ENCODE assay signal across 8 cellular contexts in genomic region chr15:40338041-40338657, GRCh38. TPM values are rescaled to one million over a fixed set of nuclear protein-coding genes. Genes with fewer than 3 reads are reported as not detected.
A peak's percentile ranks its signal among the peaks of the same experiment; 100 is the strongest.
DNase-seq lines count a peak whose midpoint lies in the region; ATAC-seq and TF ChIP-seq lines count a peak whose summit lies in the region.

No MANE protein-coding gene starts in this region.

- DNase-seq in C1 segment of cervical spinal cord (lab: John Stamatoyannopoulos, UW) (peak in 9 of 14 donors; percentile 16 to 55 (median 30)), NCI-H1930 (lab: John Stamatoyannopoulos, UW) (peak; percentile 32), activated B cell treated with CpG ODN at 0.5 μM for 24 hours (peak; percentile 67), mammary epithelial cell (peak; percentile 66), left kidney (ENCODE audit: low read depth, low spot score) (peak; percentile 91)
- peak; percentile 82 for DNase-seq in stimulated activated CD4-positive, alpha-beta T cell treated with anti-CD3 and anti-CD28 coated beads, Interleukin-4, amount 100 ng/mL, for 1 hour

- H3K9ac ChIP-seq in mammary epithelial cell (ENCODE audit: insufficient read depth, low read length) = peak overlapping the region; percentile 52

- TF ChIP-seq CTCF in activated B cell treated with CpG ODN at 0.5 μM for 24 hours (IDR thresholded peaks at IDR 0.05) (peak; percentile 17), mammary epithelial cell (conservative IDR thresholded peaks at IDR 0.05 in 1 of 2, IDR thresholded peaks at IDR 0.05 in 1 of 2; ENCODE audit: extremely low read depth in 1 of 2, insufficient read depth in 1 of 2, low read depth in 1 of 2, low read length in 2 of 2) (peak; percentile 63 to 86)

- CTCF ChIA-PET in activated B cell treated with CpG ODN at 0.5 μM for 24 hours (lab: Charles Lee) = interaction anchor here (0.7 to 13.8 kb wide), 27 partner anchors 11 to 654 kb away, joined by 3 to 310 read pairs (median 6); partner anchors contain the start of genes ANKRD63, EIF2AK4, INAFM2 and PLCB2
- CTCF ChIA-PET in mammary epithelial cell (lab: Charles Lee; ENCODE audit: low non-redundant PET) = interaction anchor here (0.6 to 1.4 kb wide), 5 partner anchors 13 to 55 kb away, joined by 3 to 6 read pairs (median 3); partner anchors contain the start of gene ANKRD63

- no peaks in the 10 kb centered on the region for H3K36me3 Mint-ChIP-seq in activated B cell treated with CpG ODN at 0.5 μM for 24 hours (ENCODE audit: low read depth)

- H3K9me3 ChIP-seq in mammary epithelial cell (replicated peaks; ENCODE audit: insufficient read depth, low read length) = no peaks in the 10 kb centered on the region

- H3K27ac ChIP-seq in mammary epithelial cell (ENCODE audit: insufficient read depth, low read depth, low read length) = peak overlapping the region; percentile 68

- dilution Hi-C loops in mammary epithelial cell (cut with HindIII; ENCODE audit: low sequenced_read_pairs) = no loop called here

- no peak overlapping the region for H2AFZ ChIP-seq in mammary epithelial cell (ENCODE audit: low read depth, low read length)

- intact Hi-C loops in activated B cell treated with CpG ODN at 0.5 μM for 24 hours (cut with micrococcal nuclease) = loop anchor here (1.0 to 5.0 kb wide), 6 partner anchors 17 to 651 kb away; partner anchors contain the start of gene PLCB2
- intact Hi-C loops in mammary epithelial cell (cut with micrococcal nuclease) = loop anchor here (1.0 to 2.0 kb wide), 3 partner anchors 15 to 121 kb away; partner anchors contain the start of gene INAFM2

- in situ Hi-C loops in mammary epithelial cell (cut with MboI; ENCODE audit: low sequenced_read_pairs in 2 of 2) = no loop called here

- WGBS in mammary epithelial cell (ENCODE audit: low coverage, missing lambda C conversion rate) = 7% methylated on average over 10 of the region's 11 CpGs

- peaks cover 70% of the 10 kb centered on the region for H3K79me2 ChIP-seq in mammary epithelial cell (ENCODE audit: insufficient read depth, low read length)

- peak overlapping the region in 2 of 3 experiments; percentile 1 to 81 for H3K4me3 ChIP-seq in mammary epithelial cell (replicated peaks in 1 of 3; ENCODE audit: insufficient read depth in 1 of 3, low read depth in 2 of 3, low read length in 3 of 3)

- peak overlapping the region; percentile 99 for H3K4me2 ChIP-seq in mammary epithelial cell (ENCODE audit: insufficient read depth, low read depth, low read length)

- no peaks in the 10 kb centered on the region for H4K20me1 ChIP-seq in mammary epithelial cell (ENCODE audit: insufficient read depth, low read length)

- H3K27me3 Mint-ChIP-seq in activated B cell treated with CpG ODN at 0.5 μM for 24 hours = no peaks in the 10 kb centered on the region

- POLR2A ChIA-PET in activated B cell treated with CpG ODN at 0.5 μM for 24 hours (lab: Charles Lee) = interaction anchor here (1.0 to 2.3 kb wide), 5 partner anchors 15 to 121 kb away, joined by 5 to 19 read pairs (median 6); partner anchors contain the start of genes INAFM2 and PLCB2

- ATAC-seq in GM19468 (IDR thresholded peaks at IDR 0.05; ENCODE audit: extremely low read depth, unreplicated experiment) = peak; percentile 45
- ATAC-seq in activated B cell treated with CpG ODN at 0.5 μM for 24 hours (ENCODE audit: low read depth) = peak; percentile 96
- no peak for ATAC-seq in HG03095 (IDR thresholded peaks at IDR 0.05; ENCODE audit: unreplicated experiment)

- peaks cover 75% of the 10 kb centered on the region for H3K4me1 ChIP-seq in mammary epithelial cell (ENCODE audit: insufficient read depth, low read length)

- H3K27me3 ChIP-seq in mammary epithelial cell (ENCODE audit: insufficient read depth, low read length) = no peaks in the 10 kb centered on the region

- H3K4me3 Mint-ChIP-seq in activated B cell treated with CpG ODN at 0.5 μM for 24 hours = no peak overlapping the region

- peaks cover 24% of the 10 kb centered on the region for H3K4me1 Mint-ChIP-seq in activated B cell treated with CpG ODN at 0.5 μM for 24 hours

- H3K9me3 Mint-ChIP-seq in activated B cell treated with CpG ODN at 0.5 μM for 24 hours = no peaks in the 10 kb centered on the region

- H3K36me3 ChIP-seq in mammary epithelial cell (ENCODE audit: insufficient read depth, low read length) = peaks cover 14% of the 10 kb centered on the region

- no TSS peak for BruUV-seq in mammary epithelial cell (replicated peaks; lab: Mats Ljungman, UMichigan)

- no peak overlapping the region for H3K27ac Mint-ChIP-seq in activated B cell treated with CpG ODN at 0.5 μM for 24 hours

RNA-seq across cellular contexts. Expression of gene CCDC9B, which starts 2.6 kb away (rescaled TPM):
- total RNA-seq in activated B cell treated with CpG ODN at 0.5 μM for 24 hours (0.91 and 2.1 TPM in 2 replicates), mammary epithelial cell (100 to 1,000 TPM in 1 of 2 donors, 10 to 100 TPM in 1; 67.3 to 164 TPM)
- 7.4 TPM for polyA plus RNA-seq in mammary epithelial cell
- polyA minus RNA-seq in mammary epithelial cell = 99.0 TPM

RNA-seq across cellular contexts. Expression of gene PHGR1, which starts 12.7 kb away (rescaled TPM):
- total RNA-seq in activated B cell treated with CpG ODN at 0.5 μM for 24 hours = not detected in 2 replicates
- not detected for total RNA-seq in mammary epithelial cell
- not detected for polyA plus RNA-seq in mammary epithelial cell
- not detected for polyA minus RNA-seq in mammary epithelial cell

RNA-seq across cellular contexts. Expression of gene INAFM2, which starts 14.7 kb away (rescaled TPM):
- total RNA-seq in activated B cell treated with CpG ODN at 0.5 μM for 24 hours (9.5 TPM in 2 replicates), mammary epithelial cell (10 to 100 TPM; 25.5 to 28.0 TPM)
- 10.9 TPM for polyA plus RNA-seq in mammary epithelial cell
- polyA minus RNA-seq in mammary epithelial cell = 40.5 TPM

RNA-seq across cellular contexts. Expression of gene DISP2, which starts 19.9 kb away (rescaled TPM):
- total RNA-seq in activated B cell treated with CpG ODN at 0.5 μM for 24 hours (0.38 and 0.39 TPM in 2 replicates), mammary epithelial cell (1 to 10 TPM in 1 of 2 donors, under 1 TPM in 1; under 0.01 to 1.6 TPM)
- 0.54 TPM for polyA plus RNA-seq in mammary epithelial cell
- polyA minus RNA-seq in mammary epithelial cell = 0.47 TPM

RNA-seq across cellular contexts. Expression of gene PLCB2, which starts 30.4 kb away (rescaled TPM):
- 109 and 126 TPM in 2 replicates for total RNA-seq in activated B cell treated with CpG ODN at 0.5 μM for 24 hours
- 1 to 10 TPM in 1 of 2 donors, under 1 TPM in 1; 0.67 to 1.4 TPM for total RNA-seq in mammary epithelial cell
- polyA plus RNA-seq in mammary epithelial cell = 0.97 TPM
- not detected for polyA minus RNA-seq in mammary epithelial cell

Comparison
In these comparisons a context has a peak if more than half of its experiments do, and no peak if none do; other contexts are left out.
1. DNase-seq: peak in every context shown above with its lines; median percentile 91 in left kidney; 82 in stimulated activated CD4-positive, alpha-beta T cell treated with anti-CD3 and anti-CD28 coated beads, Interleukin-4, amount 100 ng/mL, for 1 hour; 67 in activated B cell treated with CpG ODN at 0.5 μM for 24 hours; 66 in mammary epithelial cell; 32 in NCI-H1930; 30 in C1 segment of cervical spinal cord.
2. RNA of gene CCDC9B, which starts 2.6 kb away (total RNA-seq): 67.3 to 164 TPM in mammary epithelial cell; 0.91 to 2.1 TPM in activated B cell treated with CpG ODN at 0.5 μM for 24 hours; every median in the first group is over 10 times any median in the second.